Comparison of ENCODE assay signal across 1 cellular context in the genomic region with DNA sequence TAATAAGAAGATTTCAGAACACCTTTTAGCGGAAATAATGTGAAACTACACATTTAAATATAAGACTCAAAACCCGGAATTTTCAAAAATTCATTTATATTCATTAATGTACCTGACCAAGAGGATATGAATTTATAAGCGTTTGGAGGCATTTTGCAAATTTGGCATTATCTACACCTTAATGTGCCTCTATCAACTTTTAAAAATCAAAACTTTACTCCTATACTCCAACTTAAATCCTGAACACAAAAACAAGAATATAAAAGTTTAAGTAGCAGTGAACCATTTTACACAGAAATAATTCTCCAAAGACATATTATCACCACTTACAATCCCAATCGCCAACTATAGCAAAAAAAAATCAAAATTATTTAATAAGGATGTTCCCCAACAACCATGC.
TF ChIP-seq lines count a peak whose summit lies in the region.

No MANE protein-coding gene starts in this region.

TF ChIP-seq in GM23338, 12 proteins besides CTCF, POLR2A, EP300 and RAD21 (continued from another document):
- TF ChIP-seq, protein P1, sequence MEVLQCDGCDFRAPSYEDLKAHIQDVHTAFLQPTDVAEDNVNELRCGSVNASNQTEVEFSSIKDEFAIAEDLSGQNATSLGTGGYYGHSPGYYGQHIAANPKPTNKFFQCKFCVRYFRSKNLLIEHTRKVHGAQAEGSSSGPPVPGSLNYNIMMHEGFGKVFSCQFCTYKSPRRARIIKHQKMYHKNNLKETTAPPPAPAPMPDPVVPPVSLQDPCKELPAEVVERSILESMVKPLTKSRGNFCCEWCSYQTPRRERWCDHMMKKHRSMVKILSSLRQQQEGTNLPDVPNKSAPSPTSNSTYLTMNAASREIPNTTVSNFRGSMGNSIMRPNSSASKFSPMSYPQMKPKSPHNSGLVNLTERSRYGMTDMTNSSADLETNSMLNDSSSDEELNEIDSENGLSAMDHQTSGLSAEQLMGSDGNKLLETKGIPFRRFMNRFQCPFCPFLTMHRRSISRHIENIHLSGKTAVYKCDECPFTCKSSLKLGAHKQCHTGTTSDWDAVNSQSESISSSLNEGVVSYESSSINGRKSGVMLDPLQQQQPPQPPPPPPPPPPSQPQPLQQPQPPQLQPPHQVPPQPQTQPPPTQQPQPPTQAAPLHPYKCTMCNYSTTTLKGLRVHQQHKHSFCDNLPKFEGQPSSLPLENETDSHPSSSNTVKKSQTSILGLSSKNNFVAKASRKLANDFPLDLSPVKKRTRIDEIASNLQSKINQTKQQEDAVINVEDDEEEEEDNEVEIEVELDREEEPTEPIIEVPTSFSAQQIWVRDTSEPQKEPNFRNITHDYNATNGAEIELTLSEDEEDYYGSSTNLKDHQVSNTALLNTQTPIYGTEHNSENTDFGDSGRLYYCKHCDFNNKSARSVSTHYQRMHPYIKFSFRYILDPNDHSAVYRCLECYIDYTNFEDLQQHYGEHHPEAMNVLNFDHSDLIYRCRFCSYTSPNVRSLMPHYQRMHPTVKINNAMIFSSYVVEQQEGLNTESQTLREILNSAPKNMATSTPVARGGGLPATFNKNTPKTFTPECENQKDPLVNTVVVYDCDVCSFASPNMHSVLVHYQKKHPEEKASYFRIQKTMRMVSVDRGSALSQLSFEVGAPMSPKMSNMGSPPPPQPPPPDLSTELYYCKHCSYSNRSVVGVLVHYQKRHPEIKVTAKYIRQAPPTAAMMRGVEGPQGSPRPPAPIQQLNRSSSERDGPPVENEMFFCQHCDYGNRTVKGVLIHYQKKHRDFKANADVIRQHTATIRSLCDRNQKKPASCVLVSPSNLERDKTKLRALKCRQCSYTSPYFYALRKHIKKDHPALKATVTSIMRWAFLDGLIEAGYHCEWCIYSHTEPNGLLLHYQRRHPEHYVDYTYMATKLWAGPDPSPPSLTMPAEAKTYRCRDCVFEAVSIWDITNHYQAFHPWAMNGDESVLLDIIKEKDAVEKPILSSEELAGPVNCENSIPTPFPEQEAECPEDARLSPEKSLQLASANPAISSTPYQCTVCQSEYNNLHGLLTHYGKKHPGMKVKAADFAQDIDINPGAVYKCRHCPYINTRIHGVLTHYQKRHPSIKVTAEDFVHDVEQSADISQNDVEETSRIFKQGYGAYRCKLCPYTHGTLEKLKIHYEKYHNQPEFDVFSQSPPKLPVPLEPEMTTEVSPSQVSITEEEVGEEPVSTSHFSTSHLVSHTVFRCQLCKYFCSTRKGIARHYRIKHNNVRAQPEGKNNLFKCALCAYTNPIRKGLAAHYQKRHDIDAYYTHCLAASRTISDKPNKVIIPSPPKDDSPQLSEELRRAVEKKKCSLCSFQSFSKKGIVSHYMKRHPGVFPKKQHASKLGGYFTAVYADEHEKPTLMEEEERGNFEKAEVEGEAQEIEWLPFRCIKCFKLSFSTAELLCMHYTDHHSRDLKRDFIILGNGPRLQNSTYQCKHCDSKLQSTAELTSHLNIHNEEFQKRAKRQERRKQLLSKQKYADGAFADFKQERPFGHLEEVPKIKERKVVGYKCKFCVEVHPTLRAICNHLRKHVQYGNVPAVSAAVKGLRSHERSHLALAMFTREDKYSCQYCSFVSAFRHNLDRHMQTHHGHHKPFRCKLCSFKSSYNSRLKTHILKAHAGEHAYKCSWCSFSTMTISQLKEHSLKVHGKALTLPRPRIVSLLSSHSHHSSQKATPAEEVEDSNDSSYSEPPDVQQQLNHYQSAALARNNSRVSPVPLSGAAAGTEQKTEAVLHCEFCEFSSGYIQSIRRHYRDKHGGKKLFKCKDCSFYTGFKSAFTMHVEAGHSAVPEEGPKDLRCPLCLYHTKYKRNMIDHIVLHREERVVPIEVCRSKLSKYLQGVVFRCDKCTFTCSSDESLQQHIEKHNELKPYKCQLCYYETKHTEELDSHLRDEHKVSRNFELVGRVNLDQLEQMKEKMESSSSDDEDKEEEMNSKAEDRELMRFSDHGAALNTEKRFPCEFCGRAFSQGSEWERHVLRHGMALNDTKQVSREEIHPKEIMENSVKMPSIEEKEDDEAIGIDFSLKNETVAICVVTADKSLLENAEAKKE (CRISPR knock-in tag; IDR thresholded peaks at IDR 0.05): no peak
